In genomic region chr4:1882850-1883271, GRCh38 we compare ENCODE assay signal across 22 cellular contexts. TPM values are rescaled to one million over a fixed set of nuclear protein-coding genes. Genes with fewer than 3 reads are reported as not detected.
A peak's percentile ranks its signal among the peaks of the same experiment; 100 is the strongest.
DNase-seq lines count a peak whose midpoint lies in the region; ATAC-seq and TF ChIP-seq lines count a peak whose summit lies in the region.
"Had no signal": no experiment of that assay in that cellular context is flagged by ENCODE, and none has a peak within 500 bp of the region (broad histone marks: within the 10 kb centered on the region; RNA-seq: fewer than 3 reads in every experiment).

No MANE protein-coding gene starts in this region.

- no peak overlapping the region for H3K9ac ChIP-seq in IMR-90 (ENCODE audit: low read depth, low read length)

- H3K27me3 Mint-ChIP-seq in CD8-positive, alpha-beta memory T cell: no peaks in the 10 kb centered on the region
- no peaks in the 10 kb centered on the region for H3K27me3 Mint-ChIP-seq in nephron progenitor cell (ENCODE audit: low read depth, poor library complexity)
- H3K27me3 Mint-ChIP-seq: activated CD4-positive, alpha-beta T cell treated with anti-CD3 and anti-CD28 coated beads for 36 hours; stimulated activated memory B cell treated with anti-CD40 and anti-IgM and Interleukin-4, amounts not matched to agents 10 μg/mL and 1 μg/mL and 100 μg/mL, for 72 hours had no signal

- no peaks in the 10 kb centered on the region for H3K9me3 Mint-ChIP-seq in CD8-positive, alpha-beta memory T cell
- peaks cover 4% of the 10 kb centered on the region for H3K9me3 Mint-ChIP-seq in nephron progenitor cell
- H3K9me3 Mint-ChIP-seq in activated naive CD4-positive, alpha-beta T cell treated with anti-CD3 and anti-CD28 coated beads, Interleukin-2, amount 50 U/mL, for 72 hours: no peaks in the 10 kb centered on the region
- H3K9me3 Mint-ChIP-seq: CD8-positive, alpha-beta T cell; natural killer cell had no signal

- 0 out of 4 replicates have a peak overlapping the region, but pooled peaks of 1 of the 2 experiments have one; percentile 25 for H4K8ac ChIP-seq in IMR-90 (ENCODE audit: low read depth in 2 of 2, low read length in 2 of 2)

- no peaks in the 10 kb centered on the region for H3K9me3 ChIP-seq in CD8-positive, alpha-beta memory T cell (ENCODE audit: low read length)
- H3K9me3 ChIP-seq in IMR-90 (ENCODE audit: control insufficient read depth, insufficient read depth, low read length): no peaks in the 10 kb centered on the region
- H3K9me3 ChIP-seq: breast epithelium, thoracic aorta had no signal

- no peak for TF ChIP-seq POLR2A in IMR-90 (IDR thresholded peaks at IDR 0.05; ENCODE audit: low read depth, low read length)
- no peak for TF ChIP-seq POLR2A in erythroblast (IDR thresholded peaks at IDR 0.05; ENCODE audit: low read length)

- no peak overlapping the region for H2BK120ac ChIP-seq in IMR-90 (ENCODE audit: low read depth, low read length)

- no peak overlapping the region for H3K27ac ChIP-seq in CD8-positive, alpha-beta memory T cell (ENCODE audit: low read depth, low read length)
- H3K27ac ChIP-seq in IMR-90 (ENCODE audit: insufficient read depth, low read length): no peak overlapping the region
- H3K27ac ChIP-seq: breast epithelium, thoracic aorta had no signal

- H3K9me1 ChIP-seq in IMR-90 (ENCODE audit: insufficient read depth, low read length): peaks cover 33% of the 10 kb centered on the region

- no peak overlapping the region for H4K91ac ChIP-seq in IMR-90 (ENCODE audit: insufficient read depth, low read depth, low read length)

- H2BK5ac ChIP-seq in IMR-90 (ENCODE audit: low read depth, low read length, poor library complexity, severe bottlenecking): no peak overlapping the region

- H3K27ac Mint-ChIP-seq in CD8-positive, alpha-beta memory T cell: peak overlapping the region in 5 of 8 donors; percentile 4 to 89 (median 61)
- H3K27ac Mint-ChIP-seq in nephron progenitor cell: peak overlapping the region; percentile 33
- H3K27ac Mint-ChIP-seq in activated naive CD4-positive, alpha-beta T cell treated with anti-CD3 and anti-CD28 coated beads, Interleukin-2, amount 50 U/mL, for 72 hours: no peak overlapping the region
- H3K27ac Mint-ChIP-seq: activated CD4-positive, alpha-beta T cell treated with anti-CD3 and anti-CD28 coated beads for 36 hours; CD8-positive, alpha-beta T cell; stimulated activated memory B cell treated with anti-CD40 and anti-IgM and Interleukin-4, amounts not matched to agents 10 μg/mL and 1 μg/mL and 100 μg/mL, for 72 hours had no signal

- no peak overlapping the region for H2AFZ ChIP-seq in IMR-90 (replicated peaks; ENCODE audit: low read length, poor library complexity)

- no peak overlapping the region for H2BK20ac ChIP-seq in IMR-90 (ENCODE audit: low read depth, low read length)

- BruUV-seq in IMR-90 (replicated peaks; lab: Mats Ljungman, UMichigan): no TSS peak

- peak overlapping the region; percentile 66; the same call in 1 of the 2 replicates for H2AK5ac ChIP-seq in IMR-90 (ENCODE audit: low read depth, low read length)

- CTCF ChIA-PET in CD8-positive, alpha-beta memory T cell (lab: Charles Lee): interaction anchor here (0.8 to 2.9 kb wide), 2 partner anchors 15 to 17 kb away, joined by 3 to 18 read pairs; no protein-coding TSS in a partner anchor
- CTCF ChIA-PET in IMR-90 (lab: Yijun Ruan, JAX): no interaction called here

- peak overlapping the region; percentile 64 for H4K5ac ChIP-seq in IMR-90 (ENCODE audit: low read depth, low read length)

- H3K4me2 ChIP-seq in IMR-90 (ENCODE audit: low read depth, low read length): no peak overlapping the region

- H3K14ac ChIP-seq in IMR-90 (replicated peaks; ENCODE audit: low read depth, low read length): peak overlapping the region; percentile 14; the same call in 1 of the 2 replicates

- TF ChIP-seq CTCF in IMR-90 (conservative IDR thresholded peaks at IDR 0.05; ENCODE audit: low read depth, low read length) (no peak), nephron progenitor cell (IDR thresholded peaks at IDR 0.05) (no peak)

- POLR2A ChIA-PET in CD8-positive, alpha-beta memory T cell (lab: Charles Lee): interaction anchor here (0.7 kb wide), 1 partner anchor 56 kb away, joined by 6 read pairs; no protein-coding TSS in a partner anchor
- POLR2A ChIA-PET in IMR-90 (lab: Charles Lee; ENCODE audit: unreplicated experiment): interaction anchor here (0.7 kb wide), 1 partner anchor 298 kb away, joined by 16 read pairs; no protein-coding TSS in a partner anchor

- no CpG with 5 or more reads among the region's 1 CpG for WGBS in IMR-90 (ENCODE audit: extremely low coverage in 2 of 2, insufficient read length in 1 of 2), 2 experiments

- no peak overlapping the region for H3K4me3 ChIP-seq in CD8-positive, alpha-beta memory T cell (ENCODE audit: low read length)
- H3K4me3 ChIP-seq in IMR-90 (ENCODE audit: insufficient read depth, low read depth, low read length): no peak overlapping the region
- H3K4me3 ChIP-seq: breast epithelium, thoracic aorta had no signal

- no peak overlapping the region for H2BK15ac ChIP-seq in IMR-90 (ENCODE audit: low read depth, low read length)

- peaks cover 80% of the 10 kb centered on the region for H4K20me1 ChIP-seq in IMR-90 (ENCODE audit: insufficient read depth, low read length)

- H3K4me3 Mint-ChIP-seq in CD8-positive, alpha-beta memory T cell: no peak overlapping the region
- H3K4me3 Mint-ChIP-seq in nephron progenitor cell: no peak overlapping the region
- H3K4me3 Mint-ChIP-seq: activated CD4-positive, alpha-beta T cell treated with anti-CD3 and anti-CD28 coated beads for 36 hours; CD8-positive, alpha-beta T cell; natural killer cell; stimulated activated memory B cell treated with anti-CD40 and anti-IgM and Interleukin-4, amounts not matched to agents 10 μg/mL and 1 μg/mL and 100 μg/mL, for 72 hours had no signal

- H3K4ac ChIP-seq in IMR-90 (ENCODE audit: low read depth, low read length): no peak overlapping the region

- H3K36me3 ChIP-seq in CD8-positive, alpha-beta memory T cell (ENCODE audit: insufficient read depth, low read length): no peaks in the 10 kb centered on the region
- H3K36me3 ChIP-seq in IMR-90 (ENCODE audit: control insufficient read depth, insufficient read depth, low read length): no peaks in the 10 kb centered on the region
- H3K36me3 ChIP-seq: breast epithelium, thoracic aorta had no signal

- no peaks in the 10 kb centered on the region for H3K27me3 ChIP-seq in CD8-positive, alpha-beta memory T cell (ENCODE audit: insufficient read depth, low read length, poor library complexity, severe bottlenecking)
- H3K27me3 ChIP-seq in IMR-90 (ENCODE audit: control insufficient read depth, insufficient read depth, low read length): no peaks in the 10 kb centered on the region
- H3K27me3 ChIP-seq: breast epithelium had no signal

- no peaks in the 10 kb centered on the region for H3K36me3 Mint-ChIP-seq in CD8-positive, alpha-beta memory T cell
- peaks cover 67% of the 10 kb centered on the region for H3K36me3 Mint-ChIP-seq in nephron progenitor cell (ENCODE audit: low read depth)
- peaks cover 4 to 18% of the 10 kb centered on the region in 2 donors for H3K36me3 Mint-ChIP-seq in activated naive CD4-positive, alpha-beta T cell treated with anti-CD3 and anti-CD28 coated beads, Interleukin-2, amount 50 U/mL, for 72 hours
- H3K36me3 Mint-ChIP-seq: CD8-positive, alpha-beta T cell; natural killer cell had no signal

- TF ChIP-seq RAD21 in IMR-90 (IDR thresholded peaks at IDR 0.05; ENCODE audit: low read length): no peak

- intact Hi-C loops in IMR-90 (cut with micrococcal nuclease): no loop called here

- in situ Hi-C loops in IMR-90 (cut with MboI; ENCODE audit: low sequenced_read_pairs): no loop called here

- dilution Hi-C loops in IMR-90 (cut with HindIII; ENCODE audit: low sequenced_read_pairs, unreplicated experiment): no loop called here

- no peak overlapping the region for H2AK9ac ChIP-seq in IMR-90 (replicated peaks; ENCODE audit: low read depth, low read length, poor library complexity)

- no peaks in the 10 kb centered on the region for H3K4me1 ChIP-seq in CD8-positive, alpha-beta memory T cell (ENCODE audit: insufficient read depth, low read length)
- peaks cover 16% of the 10 kb centered on the region for H3K4me1 ChIP-seq in IMR-90 (ENCODE audit: control insufficient read depth, insufficient read depth, low read length)
- H3K4me1 ChIP-seq: breast epithelium had no signal

- ATAC-seq in IMR-90 (ENCODE audit: low read depth): no peak
- no peak for ATAC-seq in activated naive CD4-positive, alpha-beta T cell treated with anti-CD3 and anti-CD28 coated beads, Interleukin-2, amount 50 U/mL, for 72 hours
- ATAC-seq: activated CD4-positive, alpha-beta T cell treated with anti-CD3 and anti-CD28 coated beads for 36 hours; CD8-positive, alpha-beta T cell; HCT116; left colon; natural killer cell; stimulated activated memory B cell treated with anti-CD40 and anti-IgM and Interleukin-4, amounts not matched to agents 10 μg/mL and 1 μg/mL and 100 μg/mL, for 72 hours had no signal

- peaks cover 36 to 58% (median 54%) of the 10 kb centered on the region in 3 donors for H3K4me1 Mint-ChIP-seq in CD8-positive, alpha-beta memory T cell
- peaks cover 23% of the 10 kb centered on the region for H3K4me1 Mint-ChIP-seq in nephron progenitor cell

- peaks cover 0 to 28% of the 10 kb centered on the region in 2 experiments; a peak in 2 of 4 replicates for H3K79me1 ChIP-seq in IMR-90 (ENCODE audit: low read depth in 1 of 2, low read length in 2 of 2)

- no peak overlapping the region for H3K18ac ChIP-seq in IMR-90 (ENCODE audit: low read depth, low read length)

- DNase-seq in CD8-positive, alpha-beta memory T cell: no peak
- DNase-seq in IMR-90 (no peak), erythroblast (lab: John Stamatoyannopoulos, UW) (peak; percentile 88 to 99), nephron progenitor cell (no peak), UCSD-AML1 (lab: John Stamatoyannopoulos, UW; ENCODE audit: unreplicated experiment) (no peak)
- no peak for DNase-seq in stimulated activated CD4-positive, alpha-beta T cell treated with anti-CD3 and anti-CD28 coated beads, Interleukin-2, amount 100 ng/mL, for 48 hours
- no peak for DNase-seq in activated naive CD4-positive, alpha-beta T cell treated with anti-CD3 and anti-CD28 coated beads, Interleukin-2, amount 50 U/mL, for 72 hours (ENCODE audit: low spot score in 2 of 2)
- DNase-seq: activated CD4-positive, alpha-beta T cell treated with anti-CD3 and anti-CD28 coated beads for 36 hours; activated gamma-delta T cell treated with Interleukin-2 at 50 U/mL for 16 hours; CD8-positive, alpha-beta T cell; DMS53; KBM-7; left colon; MM.1S; natural killer cell; NCI-H1436; NCI-H510A; T1000 had no signal

- 0 out of 2 replicates have a peak overlapping the region, but pooled peaks have one; percentile 20 for H3K23ac ChIP-seq in IMR-90 (ENCODE audit: low read depth, low read length)

- no peak overlapping the region for H3K56ac ChIP-seq in IMR-90 (ENCODE audit: extremely low read depth, insufficient read depth, low read length)

RNA-seq across cellular contexts. Expression of gene NSD2, which starts 11.7 kb away (rescaled TPM):
- total RNA-seq in CD8-positive, alpha-beta memory T cell: 100 to 1,000 TPM; 150 to 152 TPM
- polyA plus RNA-seq in CD8-positive, alpha-beta memory T cell: 9.0 TPM
- 62.2 and 68.1 TPM in 2 replicates for total RNA-seq in IMR-90 (2012; rRNA removed)
- 29.4 and 35.9 TPM in 2 replicates for polyA plus RNA-seq in IMR-90 (2012; rRNA removed)
- 16.7 and 21.3 TPM in 2 replicates for polyA plus RNA-seq in IMR-90 (2012; cell fraction: cytosol; rRNA removed)
- polyA plus RNA-seq in IMR-90 (2012; cell fraction: nucleus; rRNA removed; ENCODE audit: low replicate concordance): 73.1 and 75.4 TPM in 2 replicates
- 100 to 1,000 TPM; 233 to 254 TPM for total RNA-seq in activated naive CD4-positive, alpha-beta T cell treated with anti-CD3 and anti-CD28 coated beads, Interleukin-2, amount 50 U/mL, for 72 hours

RNA-seq across cellular contexts. Expression of gene LETM1, which starts 26.9 kb away (rescaled TPM):
- 10 to 100 TPM; 85.4 to 87.3 TPM for total RNA-seq in CD8-positive, alpha-beta memory T cell
- 15.5 TPM for polyA plus RNA-seq in CD8-positive, alpha-beta memory T cell
- total RNA-seq in IMR-90 (2012; rRNA removed): 49.3 and 68.0 TPM in 2 replicates
- polyA plus RNA-seq in IMR-90 (2012; rRNA removed): 25.0 and 28.2 TPM in 2 replicates
- 14.8 and 16.4 TPM in 2 replicates for polyA plus RNA-seq in IMR-90 (2012; cell fraction: cytosol; rRNA removed)
- 60.7 and 127 TPM in 2 replicates for polyA plus RNA-seq in IMR-90 (2012; cell fraction: nucleus; rRNA removed; ENCODE audit: low replicate concordance)
- total RNA-seq in activated naive CD4-positive, alpha-beta T cell treated with anti-CD3 and anti-CD28 coated beads, Interleukin-2, amount 50 U/mL, for 72 hours: 10 to 100 TPM; 28.3 to 45.2 TPM

Comparison
In these comparisons a context has a peak if more than half of its experiments do, and no peak if none do; other contexts are left out.
1. DNase-seq: peak in erythroblast (2 of 2); none in CD8-positive, alpha-beta memory T cell (0 of 5), IMR-90 (single experiment), nephron progenitor cell (single experiment), stimulated activated CD4-positive, alpha-beta T cell treated with anti-CD3 and anti-CD28 coated beads, Interleukin-2, amount 100 ng/mL, for 48 hours (0 of 2), activated naive CD4-positive, alpha-beta T cell treated with anti-CD3 and anti-CD28 coated beads, Interleukin-2, amount 50 U/mL, for 72 hours (0 of 2) and UCSD-AML1 (single experiment).
2. H3K27ac Mint-ChIP-seq: peak in CD8-positive, alpha-beta memory T cell (5 of 8) and nephron progenitor cell (single experiment); none in activated naive CD4-positive, alpha-beta T cell treated with anti-CD3 and anti-CD28 coated beads, Interleukin-2, amount 50 U/mL, for 72 hours (0 of 2).